ENCODE assay signal across 19 cellular contexts in genomic region chr9:133476036-133476435, GRCh38. TPM values are rescaled to one million over a fixed set of nuclear protein-coding genes. Genes with fewer than 3 reads are reported as not detected.
DNase-seq lines count a peak whose midpoint lies in the region; ATAC-seq and TF ChIP-seq lines count a peak whose summit lies in the region.
"Had no signal": no experiment of that assay in that cellular context is flagged by ENCODE, and none has a peak within 500 bp of the region (broad histone marks: within the 10 kb centered on the region; RNA-seq: fewer than 3 reads in every experiment).

No MANE protein-coding gene starts in this region.

- H3K9me3 ChIP-seq in lower lobe of right lung: no peaks in the 10 kb centered on the region
- H3K9me3 ChIP-seq: Caco-2, SK-N-SH had no signal

- peaks cover 39% of the 10 kb centered on the region for H3K4me1 ChIP-seq in lower lobe of right lung

- DNase-seq in CD14-positive monocyte (ENCODE audit: low spot score): no peak
- DNase-seq in RWPE1 (ENCODE audit: low spot score): no peak
- no peak for DNase-seq in lower lobe of right lung
- no peak for DNase-seq in type B pancreatic cell (ENCODE audit: extremely low spot score, unreplicated experiment)
- no peak for DNase-seq in cerebellum (ENCODE audit: low spot score)
- DNase-seq in DMS53 (lab: John Stamatoyannopoulos, UW): no peak
- DNase-seq: ACHN; Caco-2; CD4-positive, CD25-positive, alpha-beta regulatory T cell; NCI-H1092 treated with DMSO at 0.1 percent for 48 hours; NCI-H1694; NCI-H2107; NCI-H510A treated with DMSO at 0.1 percent for 48 hours; NCI-H774; SHP77; SK-N-SH had no signal

- ATAC-seq in lower lobe of right lung (no peak), GM19351 (IDR thresholded peaks at IDR 0.05; ENCODE audit: unreplicated experiment) (no peak)
- ATAC-seq: GM23338, HCT116 had no signal

- peak overlapping the region; percentile 84 to 92 for H3K4me3 Mint-ChIP-seq in CD14-positive monocyte
- H3K4me3 Mint-ChIP-seq in type B pancreatic cell: peak overlapping the region; percentile 14
- H3K4me3 Mint-ChIP-seq: CD4-positive, CD25-positive, alpha-beta regulatory T cell; GM23338 had no signal

- H3K4me1 Mint-ChIP-seq in CD14-positive monocyte: peaks cover 62% of the 10 kb centered on the region
- no peaks in the 10 kb centered on the region for H3K4me1 Mint-ChIP-seq in type B pancreatic cell (ENCODE audit: unreplicated experiment)

- peaks cover 30 to 54% of the 10 kb centered on the region in 2 donors for H3K36me3 Mint-ChIP-seq in CD14-positive monocyte
- H3K36me3 Mint-ChIP-seq in type B pancreatic cell: no peaks in the 10 kb centered on the region
- H3K36me3 Mint-ChIP-seq: CD4-positive, CD25-positive, alpha-beta regulatory T cell had no signal

- H3K9me3 Mint-ChIP-seq in CD14-positive monocyte (no peaks in the 10 kb centered on the region), type B pancreatic cell (no peaks in the 10 kb centered on the region)
- H3K9me3 Mint-ChIP-seq: CD4-positive, CD25-positive, alpha-beta regulatory T cell; GM23338 had no signal

- intact Hi-C loops in CD14-positive monocyte (cut with micrococcal nuclease) (loop anchor here in 1 of 2 donors (5.0 to 10.0 kb wide), 2 partner anchors 59 to 549 kb away; partner anchors contain the start of genes BRD3OS and REXO4), lower lobe of right lung (cut with DNase I) (no loop called here)

- no peaks in the 10 kb centered on the region for H3K27me3 ChIP-seq in lower lobe of right lung (ENCODE audit: low read depth)

- H3K27ac Mint-ChIP-seq in CD14-positive monocyte (peak overlapping the region; percentile 85 to 99 (median 95)), type B pancreatic cell (no peak overlapping the region)
- H3K27ac Mint-ChIP-seq: CD4-positive, CD25-positive, alpha-beta regulatory T cell; GM23338 had no signal

- H3K27me3 Mint-ChIP-seq in CD14-positive monocyte (ENCODE audit: low read depth in 3 of 3): peaks cover 11 to 20% (median 17%) of the 10 kb centered on the region in 3 donors
- H3K27me3 Mint-ChIP-seq in type B pancreatic cell: no peaks in the 10 kb centered on the region
- H3K27me3 Mint-ChIP-seq: CD4-positive, CD25-positive, alpha-beta regulatory T cell had no signal

- TF ChIP-seq CTCF in CD14-positive monocyte (IDR thresholded peaks at IDR 0.05) (no peak), RWPE1 (conservative IDR thresholded peaks at IDR 0.05; ENCODE audit: low read depth) (no peak), lower lobe of right lung (IDR thresholded peaks at IDR 0.05) (no peak), type B pancreatic cell (conservative IDR thresholded peaks at IDR 0.05) (no peak)

- POLR2A ChIA-PET in RWPE1 (lab: Yijun Ruan, JAX; ENCODE audit: low non-redundant PET): no interaction called here

- peak overlapping the region; percentile 74 for H3K27ac ChIP-seq in RWPE1
- no peak overlapping the region for H3K27ac ChIP-seq in lower lobe of right lung

- H3K36me3 ChIP-seq in lower lobe of right lung: peaks cover 31% of the 10 kb centered on the region

- CTCF ChIA-PET in RWPE1 (lab: Yijun Ruan, JAX): interaction anchor here (0.6 kb wide), 1 partner anchor 267 kb away, joined by 4 read pairs; no protein-coding TSS in a partner anchor

- peak overlapping the region; percentile 19 for H3K4me3 ChIP-seq in lower lobe of right lung
- H3K4me3 ChIP-seq: GM23338 had no signal

RNA-seq across cellular contexts. Expression of gene SLC2A6, which starts 2.9 kb away (rescaled TPM):
- polyA plus RNA-seq in CD14-positive monocyte: 10 to 100 TPM; 43.2 to 60.4 TPM
- total RNA-seq in lower lobe of right lung (10.5 TPM), type B pancreatic cell (ENCODE audit: low replicate concordance) (8.2 and 9.7 TPM in 2 replicates), cerebellum (9.2 TPM)

RNA-seq across cellular contexts. Expression of gene CACFD1, which starts 16.3 kb away (rescaled TPM):
- polyA plus RNA-seq in CD14-positive monocyte: 1 to 10 TPM; 5.0 to 5.1 TPM
- total RNA-seq in lower lobe of right lung (34.3 TPM), type B pancreatic cell (ENCODE audit: low replicate concordance) (45.6 and 51.9 TPM in 2 replicates), cerebellum (21.6 TPM)

RNA-seq across cellular contexts. Expression of gene MYMK, which starts 48.7 kb away (rescaled TPM):
- polyA plus RNA-seq in CD14-positive monocyte: not detected
- not detected for total RNA-seq in lower lobe of right lung
- not detected in 2 replicates for total RNA-seq in type B pancreatic cell (ENCODE audit: low replicate concordance)
- not detected for total RNA-seq in cerebellum
- total RNA-seq: Caco-2; CD4-positive, CD25-positive, alpha-beta regulatory T cell; GM23338 had no signal
- polyA plus RNA-seq: CD4-positive, CD25-positive, alpha-beta regulatory T cell; GM23338; SK-N-SH had no signal

RNA-seq across cellular contexts. Expression of gene ADAMTS13, which starts 53.9 kb away (rescaled TPM):
- not detected for polyA plus RNA-seq in CD14-positive monocyte
- total RNA-seq in lower lobe of right lung: 1.9 TPM
- total RNA-seq in type B pancreatic cell (ENCODE audit: low replicate concordance): 4.4 and 12.9 TPM in 2 replicates
- 2.9 TPM for total RNA-seq in cerebellum

RNA-seq across cellular contexts. Expression of gene REXO4, which starts 58.2 kb away (rescaled TPM):
- polyA plus RNA-seq in CD14-positive monocyte: 1 to 10 TPM; 3.0 to 4.2 TPM
- total RNA-seq in lower lobe of right lung: 20.9 TPM
- total RNA-seq in type B pancreatic cell (ENCODE audit: low replicate concordance): 26.5 and 28.9 TPM in 2 replicates
- 9.9 TPM for total RNA-seq in cerebellum
